In the genomic region with DNA sequence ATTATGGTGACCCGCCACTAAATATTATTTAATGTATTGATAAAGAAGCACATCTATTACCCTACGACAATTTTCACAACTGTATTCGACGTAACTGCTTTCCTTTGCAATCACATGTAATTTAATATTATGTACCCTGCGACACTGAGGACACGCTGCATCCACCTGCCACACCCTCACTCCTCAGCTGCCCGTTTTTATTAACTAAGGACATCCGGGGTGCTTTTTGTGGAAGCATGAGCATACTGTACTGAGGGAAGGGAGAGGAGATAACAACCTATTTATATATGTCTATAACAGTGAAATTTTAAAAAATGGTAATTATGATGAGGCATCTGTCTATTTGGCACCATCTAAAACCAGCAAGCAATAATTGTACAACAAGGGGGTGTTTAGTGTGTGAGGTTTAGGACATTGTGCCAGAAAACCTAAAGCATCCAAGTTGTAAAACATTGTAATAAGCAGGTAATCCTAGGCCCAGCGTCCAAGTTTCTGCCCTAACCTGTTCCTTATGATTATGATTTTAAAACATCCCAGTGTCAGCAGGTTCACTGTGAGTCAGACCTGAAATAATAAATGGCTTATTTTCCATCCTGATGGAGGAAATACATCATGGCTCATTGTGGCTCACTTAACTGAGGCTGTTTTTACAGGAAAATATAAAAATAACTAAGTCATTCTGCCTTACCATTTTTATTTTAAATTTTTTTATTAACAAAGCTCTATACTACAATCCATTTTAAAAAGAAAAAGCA, we compare ENCODE assay signal across 16 cellular contexts. TPM values are rescaled to one million over a fixed set of nuclear protein-coding genes. Genes with fewer than 3 reads are reported as not detected.
DNase-seq lines count a peak whose midpoint lies in the region; ATAC-seq, FAIRE-seq and TF ChIP-seq lines count a peak whose summit lies in the region.
"Had no signal": no experiment of that assay in that cellular context is flagged by ENCODE, and none has a peak within 500 bp of the region (broad histone marks: within the 10 kb centered on the region; RNA-seq: fewer than 3 reads in every experiment).

No MANE protein-coding gene starts in this region.

- H3K79me2 ChIP-seq in ACC112 (ENCODE audit: control insufficient read depth, insufficient read depth, low read length, unreplicated experiment): peaks cover 7% of the 10 kb centered on the region

- TF ChIP-seq EP300 in ovary (IDR thresholded peaks at IDR 0.05): no peak

- no peak for TF ChIP-seq POLR2A in ovary (IDR thresholded peaks at IDR 0.05)

- H3K4me1 ChIP-seq in ACC112 (ENCODE audit: control insufficient read depth, insufficient read depth, low read length, unreplicated experiment) (peaks cover 10% of the 10 kb centered on the region), HEK293 (ENCODE audit: control insufficient read depth, insufficient read depth, low read length) (peaks cover 31% of the 10 kb centered on the region), ovary (ENCODE audit: insufficient read depth) (peaks cover 36% of the 10 kb centered on the region)
- H3K4me1 ChIP-seq: BE2C had no signal

- POLR2A ChIA-PET in HEK293 (lab: Yijun Ruan, JAX): no interaction called here

- H3K4me3 ChIP-seq in ACC112 (ENCODE audit: low read depth, low read length) (no peak overlapping the region), HEK293 (ENCODE audit: low read depth, low read length) (no peak overlapping the region), bronchial epithelial cell (ENCODE audit: low read depth, low read length) (no peak overlapping the region), ovary (no peak overlapping the region)

- H3K27me3 ChIP-seq in ACC112 (ENCODE audit: insufficient read depth, low read length): no peaks in the 10 kb centered on the region
- no peaks in the 10 kb centered on the region for H3K27me3 ChIP-seq in bronchial epithelial cell (ENCODE audit: control insufficient read depth, insufficient read depth, low read length)
- no peaks in the 10 kb centered on the region for H3K27me3 ChIP-seq in ovary

- H2AFZ ChIP-seq in ACC112 (ENCODE audit: low read length, unreplicated experiment): no peak overlapping the region

- intact Hi-C loops in ovary (cut with DNase I): no loop called here

- CTCF ChIA-PET in HEK293 (lab: Yijun Ruan, JAX): no interaction called here

- TF ChIP-seq CTCF in HEK293 (tag by site-specific recombination; IDR thresholded peaks at IDR 0.05) (no peak), bronchial epithelial cell (IDR thresholded peaks at IDR 0.05; ENCODE audit: insufficient read depth, low read length, severe bottlenecking) (no peak), ovary (IDR thresholded peaks at IDR 0.05) (no peak)

- peak; percentile 87 for DNase-seq in bronchial epithelial cell (ENCODE audit: low read depth)
- DNase-seq in lung microvascular endothelial cell (ENCODE audit: low read depth in 2 of 2): peak; percentile 86 to 96
- DNase-seq in ovary: no peak
- no peak for DNase-seq in stimulated activated CD4-positive, alpha-beta T cell treated with anti-CD3 and anti-CD28 coated beads, Interleukin-1b, Interleukin-23, amount 100 ng/mL, for 48 hours
- DNase-seq in HuH-7.5 (ENCODE audit: low spot score): no peak
- DNase-seq: amniotic stem cell, BE2C, KG1, kidney, NCI-H187 treated with DMSO at 0.1 percent for 48 hours, Right ventricle myocardium superior had no signal

- H3K9me3 ChIP-seq in HEK293 (ENCODE audit: control insufficient read depth, insufficient read depth, low read depth, low read length) (no peaks in the 10 kb centered on the region), ovary (no peaks in the 10 kb centered on the region)
- H3K9me3 ChIP-seq: BE2C had no signal

- FAIRE-seq in bronchial epithelial cell (lab: Jason Lieb, UNC): no peak
- FAIRE-seq: frontal cortex, kidney, TTC549 had no signal

- 78 to 85% (median 81%) methylated on average over 9 of the region's 9 CpGs for WGBS in ovary, 3 donors

- ATAC-seq in HG03139 (IDR thresholded peaks at IDR 0.05; ENCODE audit: unreplicated experiment): no peak

- H3K36me3 ChIP-seq in ACC112 (ENCODE audit: insufficient read depth, low read length) (no peaks in the 10 kb centered on the region; the same call in 1 of the 2 replicates), HEK293 (ENCODE audit: control insufficient read depth in 2 of 2, insufficient read depth in 1 of 2, low read length in 2 of 2) (no peaks in the 10 kb centered on the region), bronchial epithelial cell (ENCODE audit: control insufficient read depth, insufficient read depth, low read length) (no peaks in the 10 kb centered on the region), ovary (no peaks in the 10 kb centered on the region)
- H3K36me3 ChIP-seq: BE2C had no signal

- peak overlapping the region; percentile 15; the same call in 1 of the 2 replicates for H3K27ac ChIP-seq in ACC112 (ENCODE audit: low read depth, low read length)
- no peak overlapping the region for H3K27ac ChIP-seq in HEK293 (ENCODE audit: extremely low read depth, low read depth, low read length)
- H3K27ac ChIP-seq in ovary: no peak overlapping the region

TF ChIP-seq in HEK293, 187 proteins besides CTCF, POLR2A, EP300 and RAD21:
- TF ChIP-seq SP7 (tag by site-specific recombination; IDR thresholded peaks at IDR 0.05) (peak; percentile 47; the same call in 1 of the 2 replicates), SP3 (tag by site-specific recombination; IDR thresholded peaks at IDR 0.05) (no peak), ZNF274 (IDR thresholded peaks at IDR 0.05; ENCODE audit: low read length) (no peak), ZNF274 (tag by site-specific recombination; IDR thresholded peaks at IDR 0.05; ENCODE audit: borderline replicate concordance) (no peak)
TF ChIP-seq in HEK293: peak in this region for 1.

RNA-seq across cellular contexts. Expression of a gene that starts 56.3 kb away (rescaled TPM):
- total RNA-seq in bronchial epithelial cell (7.6 and 12.2 TPM in 2 replicates), lung microvascular endothelial cell (16.8 and 21.6 TPM in 2 replicates), ovary (100 to 1,000 TPM in 6 of 7 donors, 10 to 100 TPM in 1; 95.9 to 157 (median 117) TPM)
- polyA plus RNA-seq in ovary: 10 to 100 TPM; 51.5 to 80.1 TPM

Comparison
In these comparisons a context has a peak if more than half of its experiments do, and no peak if none do; other contexts are left out.
1. DNase-seq: peak in bronchial epithelial cell (single experiment) and lung microvascular endothelial cell (2 of 2); none in ovary (0 of 5), stimulated activated CD4-positive, alpha-beta T cell treated with anti-CD3 and anti-CD28 coated beads, Interleukin-1b, Interleukin-23, amount 100 ng/mL, for 48 hours (single experiment) and HuH-7.5 (single experiment).